ENCODE assay signal across 10 cellular contexts in the genomic region with DNA sequence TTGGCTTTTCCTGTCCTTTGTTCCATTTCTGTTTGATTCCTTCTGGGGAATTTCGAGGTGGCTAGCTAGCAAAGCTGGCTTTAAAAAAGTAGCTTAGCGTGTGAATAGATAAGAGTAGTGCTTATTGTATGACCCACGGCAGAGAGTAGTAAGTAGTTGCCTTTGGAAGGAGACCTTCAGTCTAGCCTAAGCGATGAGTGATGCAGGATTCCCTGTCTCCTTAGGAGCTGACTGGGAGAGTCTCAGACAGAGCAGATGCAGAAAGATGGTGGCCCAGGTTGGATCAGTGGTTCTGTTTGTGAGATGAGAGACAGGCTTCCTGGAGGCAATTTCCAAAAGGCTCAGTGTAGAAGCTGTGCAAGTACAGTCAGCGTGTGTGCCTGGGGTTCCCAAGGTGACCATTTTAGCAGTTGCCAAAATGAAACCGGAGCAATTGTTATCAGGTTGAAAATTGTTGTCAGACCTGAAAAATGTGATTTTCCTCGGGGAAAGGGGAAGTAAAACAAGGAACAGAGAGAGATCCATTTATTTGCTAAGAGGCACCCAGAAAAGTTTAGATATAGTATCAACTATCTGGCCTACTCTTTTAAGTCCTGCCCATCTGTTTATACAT. TPM values are rescaled to one million over a fixed set of nuclear protein-coding genes. Genes with fewer than 3 reads are reported as not detected.
A peak's percentile ranks its signal among the peaks of the same experiment; 100 is the strongest.
DNase-seq lines count a peak whose midpoint lies in the region; ATAC-seq and TF ChIP-seq lines count a peak whose summit lies in the region.
"Had no signal": no experiment of that assay in that cellular context is flagged by ENCODE, and none has a peak within 500 bp of the region (broad histone marks: within the 10 kb centered on the region; RNA-seq: fewer than 3 reads in every experiment).

No MANE protein-coding gene starts in this region.

- POLR2A ChIA-PET in activated B cell treated with CpG ODN at 0.5 μM for 24 hours (lab: Charles Lee) = no interaction called here
- POLR2A ChIA-PET in RWPE1 (lab: Yijun Ruan, JAX; ENCODE audit: low non-redundant PET) = no interaction called here

- H3K27ac ChIP-seq in RWPE1 = no peak overlapping the region

- ATAC-seq in activated T-cell treated with anti-CD3 and anti-CD28 coated beads, Interleukin-2, amount 50 U/mL, for 72 hours (replicated peaks in 1 of 2) = no peak
- no peak for ATAC-seq in activated T-cell treated with anti-CD3 and anti-CD28 coated beads, Interleukin-2, amount 50 U/mL, for 4 hours
- peak; percentile 34 for ATAC-seq in HG03039 (IDR thresholded peaks at IDR 0.05; ENCODE audit: unreplicated experiment)
- ATAC-seq in activated B cell treated with CpG ODN at 0.5 μM for 24 hours (ENCODE audit: low read depth) = no peak
- ATAC-seq in stimulated activated memory B cell treated with anti-CD40 and anti-IgM and Interleukin-4, amounts not matched to agents 10 μg/mL and 1 μg/mL and 100 μg/mL, for 72 hours = no peak
- ATAC-seq in HG03135 (IDR thresholded peaks at IDR 0.05; ENCODE audit: unreplicated experiment) = no peak

- CTCF ChIA-PET in activated B cell treated with CpG ODN at 0.5 μM for 24 hours (lab: Charles Lee) = no interaction called here
- CTCF ChIA-PET in RWPE1 (lab: Yijun Ruan, JAX) = no interaction called here

- DNase-seq in activated T-cell treated with anti-CD3 and anti-CD28 coated beads, Interleukin-2, amount 50 U/mL, for 72 hours = no peak
- no peak for DNase-seq in activated T-cell treated with anti-CD3 and anti-CD28 coated beads, Interleukin-2, amount 50 U/mL, for 4 hours
- DNase-seq in activated B cell treated with CpG ODN at 0.5 μM for 24 hours (no peak), RWPE1 (ENCODE audit: low spot score) (no peak), GM10266 (ENCODE audit: extremely low spot score) (no peak)
- DNase-seq: activated naive CD8-positive, alpha-beta T cell treated with anti-CD3 and anti-CD28 coated beads, Interleukin-2, amount 10 ng/mL, durations not matched to agents 7 days and 5 days had no signal

- peaks cover 19% of the 10 kb centered on the region for H3K4me1 Mint-ChIP-seq in activated T-cell treated with anti-CD3 and anti-CD28 coated beads, Interleukin-2, amount 50 U/mL, for 72 hours (ENCODE audit: low read depth)
- peaks cover 22% of the 10 kb centered on the region for H3K4me1 Mint-ChIP-seq in activated T-cell treated with anti-CD3 and anti-CD28 coated beads, Interleukin-2, amount 50 U/mL, for 4 hours (ENCODE audit: low read depth)
- H3K4me1 Mint-ChIP-seq in activated B cell treated with CpG ODN at 0.5 μM for 24 hours = peaks cover 32% of the 10 kb centered on the region
- peaks cover 50% of the 10 kb centered on the region for H3K4me1 Mint-ChIP-seq in stimulated activated memory B cell treated with anti-CD40 and anti-IgM and Interleukin-4, amounts not matched to agents 10 μg/mL and 1 μg/mL and 100 μg/mL, for 72 hours
- H3K4me1 Mint-ChIP-seq: activated naive CD8-positive, alpha-beta T cell treated with anti-CD3 and anti-CD28 coated beads, Interleukin-2, amount 10 ng/mL, durations not matched to agents 7 days and 5 days had no signal

- no peaks in the 10 kb centered on the region for H3K9me3 Mint-ChIP-seq in activated T-cell treated with anti-CD3 and anti-CD28 coated beads, Interleukin-2, amount 50 U/mL, for 72 hours
- no peaks in the 10 kb centered on the region for H3K9me3 Mint-ChIP-seq in activated T-cell treated with anti-CD3 and anti-CD28 coated beads, Interleukin-2, amount 50 U/mL, for 4 hours
- no peaks in the 10 kb centered on the region for H3K9me3 Mint-ChIP-seq in activated B cell treated with CpG ODN at 0.5 μM for 24 hours
- peaks cover 3% of the 10 kb centered on the region for H3K9me3 Mint-ChIP-seq in stimulated activated memory B cell treated with anti-CD40 and anti-IgM and Interleukin-4, amounts not matched to agents 10 μg/mL and 1 μg/mL and 100 μg/mL, for 72 hours
- H3K9me3 Mint-ChIP-seq: activated naive CD8-positive, alpha-beta T cell treated with anti-CD3 and anti-CD28 coated beads, Interleukin-2, amount 10 ng/mL, durations not matched to agents 7 days and 5 days had no signal

- peak overlapping the region; percentile 38 for H3K27ac Mint-ChIP-seq in activated T-cell treated with anti-CD3 and anti-CD28 coated beads, Interleukin-2, amount 50 U/mL, for 72 hours
- H3K27ac Mint-ChIP-seq in activated B cell treated with CpG ODN at 0.5 μM for 24 hours = peak overlapping the region; percentile 57
- H3K27ac Mint-ChIP-seq in stimulated activated memory B cell treated with anti-CD40 and anti-IgM and Interleukin-4, amounts not matched to agents 10 μg/mL and 1 μg/mL and 100 μg/mL, for 72 hours = peak overlapping the region; percentile 77
- H3K27ac Mint-ChIP-seq: activated naive CD8-positive, alpha-beta T cell treated with anti-CD3 and anti-CD28 coated beads, Interleukin-2, amount 10 ng/mL, durations not matched to agents 7 days and 5 days had no signal

- no peak for TF ChIP-seq CTCF in activated B cell treated with CpG ODN at 0.5 μM for 24 hours (IDR thresholded peaks at IDR 0.05)
- TF ChIP-seq CTCF in RWPE1 (conservative IDR thresholded peaks at IDR 0.05; ENCODE audit: low read depth) = no peak
- no peak for TF ChIP-seq CTCF in GM10266 (IDR thresholded peaks at IDR 0.05; ENCODE audit: control insufficient read depth, insufficient read depth, low read depth, missing control alignments)

- peak overlapping the region; percentile 9 to 88 for H3K4me3 Mint-ChIP-seq in activated T-cell treated with anti-CD3 and anti-CD28 coated beads, Interleukin-2, amount 50 U/mL, for 72 hours
- no peak overlapping the region for H3K4me3 Mint-ChIP-seq in activated T-cell treated with anti-CD3 and anti-CD28 coated beads, Interleukin-2, amount 50 U/mL, for 4 hours
- no peak overlapping the region for H3K4me3 Mint-ChIP-seq in activated B cell treated with CpG ODN at 0.5 μM for 24 hours
- peak overlapping the region; percentile 62 for H3K4me3 Mint-ChIP-seq in stimulated activated memory B cell treated with anti-CD40 and anti-IgM and Interleukin-4, amounts not matched to agents 10 μg/mL and 1 μg/mL and 100 μg/mL, for 72 hours
- H3K4me3 Mint-ChIP-seq: activated naive CD8-positive, alpha-beta T cell treated with anti-CD3 and anti-CD28 coated beads, Interleukin-2, amount 10 ng/mL, durations not matched to agents 7 days and 5 days had no signal

- no peaks in the 10 kb centered on the region for H3K27me3 Mint-ChIP-seq in activated T-cell treated with anti-CD3 and anti-CD28 coated beads, Interleukin-2, amount 50 U/mL, for 72 hours (ENCODE audit: low read depth)
- H3K27me3 Mint-ChIP-seq in activated T-cell treated with anti-CD3 and anti-CD28 coated beads, Interleukin-2, amount 50 U/mL, for 4 hours (ENCODE audit: low read depth) = peaks cover 4% of the 10 kb centered on the region
- peaks cover 3% of the 10 kb centered on the region for H3K27me3 Mint-ChIP-seq in activated B cell treated with CpG ODN at 0.5 μM for 24 hours
- no peaks in the 10 kb centered on the region for H3K27me3 Mint-ChIP-seq in stimulated activated memory B cell treated with anti-CD40 and anti-IgM and Interleukin-4, amounts not matched to agents 10 μg/mL and 1 μg/mL and 100 μg/mL, for 72 hours

- peaks cover 0 to 2% of the 10 kb centered on the region in 2 donors for H3K36me3 Mint-ChIP-seq in activated T-cell treated with anti-CD3 and anti-CD28 coated beads, Interleukin-2, amount 50 U/mL, for 72 hours (ENCODE audit: insufficient read depth in 2 of 2)
- H3K36me3 Mint-ChIP-seq in activated T-cell treated with anti-CD3 and anti-CD28 coated beads, Interleukin-2, amount 50 U/mL, for 4 hours (ENCODE audit: insufficient read depth) = no peaks in the 10 kb centered on the region
- H3K36me3 Mint-ChIP-seq in activated B cell treated with CpG ODN at 0.5 μM for 24 hours (ENCODE audit: low read depth) = no peaks in the 10 kb centered on the region
- H3K36me3 Mint-ChIP-seq in stimulated activated memory B cell treated with anti-CD40 and anti-IgM and Interleukin-4, amounts not matched to agents 10 μg/mL and 1 μg/mL and 100 μg/mL, for 72 hours = no peaks in the 10 kb centered on the region
- H3K36me3 Mint-ChIP-seq: activated naive CD8-positive, alpha-beta T cell treated with anti-CD3 and anti-CD28 coated beads, Interleukin-2, amount 10 ng/mL, durations not matched to agents 7 days and 5 days had no signal

- intact Hi-C loops in activated B cell treated with CpG ODN at 0.5 μM for 24 hours (cut with micrococcal nuclease) = loop anchor here (2.0 kb wide), 1 partner anchor 22 kb away; no protein-coding TSS in a partner anchor

RNA-seq across cellular contexts. Expression of a gene that starts 0.7 kb away (rescaled TPM):
- 1 to 10 TPM in 1 of 2 donors, under 1 TPM in 1; 0.77 to 1.5 TPM for total RNA-seq in activated T-cell treated with anti-CD3 and anti-CD28 coated beads, Interleukin-2, amount 50 U/mL, for 72 hours
- under 1 TPM; 0.10 to 0.35 (median 0.34) TPM for total RNA-seq in activated T-cell treated with anti-CD3 and anti-CD28 coated beads, Interleukin-2, amount 50 U/mL, for 4 hours
- total RNA-seq in activated B cell treated with CpG ODN at 0.5 μM for 24 hours = not detected in 2 replicates
- total RNA-seq: fibroblast of lung had no signal

RNA-seq across cellular contexts. Expression of a gene that starts 15.9 kb away (rescaled TPM):
- 10 to 100 TPM; 33.6 to 41.5 TPM for total RNA-seq in activated T-cell treated with anti-CD3 and anti-CD28 coated beads, Interleukin-2, amount 50 U/mL, for 72 hours
- total RNA-seq in activated T-cell treated with anti-CD3 and anti-CD28 coated beads, Interleukin-2, amount 50 U/mL, for 4 hours = 10 to 100 TPM; 42.8 to 48.1 (median 46.1) TPM
- 40.1 and 51.3 TPM in 2 replicates for total RNA-seq in activated B cell treated with CpG ODN at 0.5 μM for 24 hours

Comparison
In these comparisons a context has a peak if more than half of its experiments do, and no peak if none do; other contexts are left out.
1. H3K4me3 Mint-ChIP-seq: peak in activated T-cell treated with anti-CD3 and anti-CD28 coated beads, Interleukin-2, amount 50 U/mL, for 72 hours (2 of 2) and stimulated activated memory B cell treated with anti-CD40 and anti-IgM and Interleukin-4, amounts not matched to agents 10 μg/mL and 1 μg/mL and 100 μg/mL, for 72 hours (single experiment); none in activated T-cell treated with anti-CD3 and anti-CD28 coated beads, Interleukin-2, amount 50 U/mL, for 4 hours (single experiment) and activated B cell treated with CpG ODN at 0.5 μM for 24 hours (single experiment).
2. Peak in every context shown above with its lines, with median percentiles within 50 percentile points of each other: H3K27ac Mint-ChIP-seq.